ENCODE assay signal across 1 cellular context in genomic region chr22:49956418-49956770, GRCh38.
A peak's percentile ranks its signal among the peaks of the same experiment; 100 is the strongest.
TF ChIP-seq lines count a peak whose summit lies in the region.

No MANE protein-coding gene starts in this region.

TF ChIP-seq in HEK293, 187 proteins besides CTCF, POLR2A, EP300 and RAD21:
- TF ChIP-seq ZNF791 (tag by site-specific recombination; IDR thresholded peaks at IDR 0.05) (no peak), ZNF423 (tag by site-specific recombination; IDR thresholded peaks at IDR 0.05) (no peak), ZNF341 (tag by site-specific recombination; IDR thresholded peaks at IDR 0.05; ENCODE audit: low read depth) (peak; percentile 43; the same call in 1 of the 2 replicates), ZNF776 (tag by site-specific recombination; IDR thresholded peaks at IDR 0.05; ENCODE audit: borderline replicate concordance) (no peak), HOXD13 (CRISPR knock-in tag; IDR thresholded peaks at IDR 0.05; ENCODE audit: borderline replicate concordance) (no peak)
